Comparison of ENCODE assay signal across 1 cellular context in the genomic region with DNA sequence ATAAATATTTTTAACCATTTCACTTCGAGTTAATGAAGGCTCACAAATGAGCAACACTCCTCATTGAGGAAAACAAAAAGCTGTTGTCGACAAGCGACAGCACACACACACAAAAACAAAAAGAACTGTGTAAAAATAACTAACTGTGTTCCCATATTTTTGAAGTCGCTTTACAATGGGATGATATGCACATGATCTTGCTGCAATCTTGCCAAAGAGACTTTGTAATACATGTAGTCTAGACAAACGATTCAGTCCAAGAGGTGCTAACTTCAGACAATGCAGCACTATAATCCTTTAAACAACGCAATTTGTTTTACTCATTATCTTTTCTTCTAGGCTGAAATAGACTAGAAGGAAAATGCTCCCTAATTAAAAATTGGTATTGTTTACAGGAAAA.
TF ChIP-seq lines count a peak whose summit lies in the region.

No MANE protein-coding gene starts in this region.

TF ChIP-seq in endothelial cell of umbilical vein, 7 proteins besides CTCF, POLR2A, EP300 and RAD21 (continued from another document):
- TF ChIP-seq FOS (IDR thresholded peaks at IDR 0.05; ENCODE audit: borderline replicate concordance, insufficient read depth, low read length) (no peak), EZH2 (IDR thresholded peaks at IDR 0.05; ENCODE audit: borderline replicate concordance, low read depth, low read length, severe bottlenecking) (no peak), JUN (IDR thresholded peaks at IDR 0.05; ENCODE audit: borderline replicate concordance, insufficient read depth, insufficient read length, low read depth) (no peak), POLR2AphosphoS5 (IDR thresholded peaks at IDR 0.05; ENCODE audit: insufficient read depth, low read depth, low read length) (no peak), MAX (IDR thresholded peaks at IDR 0.05; ENCODE audit: insufficient read depth, insufficient read length) (no peak)
